ENCODE assay signal across 1 cellular context in the genomic region with DNA sequence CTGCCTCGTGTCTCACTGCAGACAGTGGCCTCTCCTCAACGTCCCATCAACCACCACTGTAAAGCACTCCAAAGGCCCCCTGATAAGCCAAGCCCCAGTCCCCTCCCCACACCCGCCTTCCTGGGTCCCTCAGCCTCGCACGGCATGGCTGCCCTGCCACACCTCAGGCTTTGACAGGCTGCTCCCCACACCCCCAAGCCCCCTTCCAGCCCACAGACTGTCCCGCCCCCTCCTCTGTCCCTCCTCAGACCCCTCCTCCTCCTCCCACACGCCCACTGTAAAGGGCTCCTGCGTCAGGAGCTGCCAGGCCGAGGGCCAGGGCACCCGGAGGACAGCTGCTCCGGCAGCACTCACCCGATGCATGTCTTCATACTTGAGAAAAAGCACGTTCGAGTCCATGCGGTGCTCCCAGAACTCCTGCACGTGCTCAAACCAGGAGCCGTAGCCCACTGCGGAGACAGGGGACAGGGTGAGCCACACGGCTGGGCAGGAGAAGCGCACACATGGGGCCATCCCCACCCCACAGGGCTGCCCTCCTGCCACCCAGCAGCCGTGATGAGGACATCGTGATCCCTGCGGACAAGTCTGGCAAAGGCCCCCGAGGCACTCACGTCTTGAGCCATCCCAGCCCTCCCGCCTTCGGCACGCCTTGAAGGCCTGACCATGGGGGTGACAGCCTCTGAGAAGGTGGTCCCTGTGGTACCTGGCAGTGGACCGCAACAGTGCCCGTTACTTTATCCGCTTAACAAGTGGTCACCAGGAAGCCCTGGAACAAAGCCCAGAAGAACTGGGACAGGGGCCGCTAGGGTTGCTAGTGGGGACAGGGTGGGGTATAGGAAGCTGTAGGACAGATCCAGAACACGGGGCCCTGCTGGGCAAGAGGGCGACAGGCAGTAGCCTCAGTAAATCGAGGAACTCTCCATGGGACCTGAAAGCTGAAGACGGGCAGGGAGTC.
TF ChIP-seq lines count a peak whose summit lies in the region.

No MANE protein-coding gene starts in this region.

TF ChIP-seq in GM23338, 12 proteins besides CTCF, POLR2A, EP300 and RAD21 (continued from another document):
- TF ChIP-seq, protein P1, sequence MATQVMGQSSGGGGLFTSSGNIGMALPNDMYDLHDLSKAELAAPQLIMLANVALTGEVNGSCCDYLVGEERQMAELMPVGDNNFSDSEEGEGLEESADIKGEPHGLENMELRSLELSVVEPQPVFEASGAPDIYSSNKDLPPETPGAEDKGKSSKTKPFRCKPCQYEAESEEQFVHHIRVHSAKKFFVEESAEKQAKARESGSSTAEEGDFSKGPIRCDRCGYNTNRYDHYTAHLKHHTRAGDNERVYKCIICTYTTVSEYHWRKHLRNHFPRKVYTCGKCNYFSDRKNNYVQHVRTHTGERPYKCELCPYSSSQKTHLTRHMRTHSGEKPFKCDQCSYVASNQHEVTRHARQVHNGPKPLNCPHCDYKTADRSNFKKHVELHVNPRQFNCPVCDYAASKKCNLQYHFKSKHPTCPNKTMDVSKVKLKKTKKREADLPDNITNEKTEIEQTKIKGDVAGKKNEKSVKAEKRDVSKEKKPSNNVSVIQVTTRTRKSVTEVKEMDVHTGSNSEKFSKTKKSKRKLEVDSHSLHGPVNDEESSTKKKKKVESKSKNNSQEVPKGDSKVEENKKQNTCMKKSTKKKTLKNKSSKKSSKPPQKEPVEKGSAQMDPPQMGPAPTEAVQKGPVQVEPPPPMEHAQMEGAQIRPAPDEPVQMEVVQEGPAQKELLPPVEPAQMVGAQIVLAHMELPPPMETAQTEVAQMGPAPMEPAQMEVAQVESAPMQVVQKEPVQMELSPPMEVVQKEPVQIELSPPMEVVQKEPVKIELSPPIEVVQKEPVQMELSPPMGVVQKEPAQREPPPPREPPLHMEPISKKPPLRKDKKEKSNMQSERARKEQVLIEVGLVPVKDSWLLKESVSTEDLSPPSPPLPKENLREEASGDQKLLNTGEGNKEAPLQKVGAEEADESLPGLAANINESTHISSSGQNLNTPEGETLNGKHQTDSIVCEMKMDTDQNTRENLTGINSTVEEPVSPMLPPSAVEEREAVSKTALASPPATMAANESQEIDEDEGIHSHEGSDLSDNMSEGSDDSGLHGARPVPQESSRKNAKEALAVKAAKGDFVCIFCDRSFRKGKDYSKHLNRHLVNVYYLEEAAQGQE (IDR thresholded peaks at IDR 0.05; ENCODE audit: unreplicated experiment) = no peak
- TF ChIP-seq CREB1 (CRISPR knock-in tag; IDR thresholded peaks at IDR 0.05; ENCODE audit: low read depth) (no peak), POLR2AphosphoS5 (IDR thresholded peaks at IDR 0.05; ENCODE audit: low read depth) (no peak), STAT1 (IDR thresholded peaks at IDR 0.05; ENCODE audit: unreplicated experiment) (no peak), EZH2 (IDR thresholded peaks at IDR 0.05; ENCODE audit: low read depth, unreplicated experiment) (no peak), ZNF331 (CRISPR knock-in tag; IDR thresholded peaks at IDR 0.05; ENCODE audit: low read depth) (no peak), ZNF114 (CRISPR knock-in tag; IDR thresholded peaks at IDR 0.05) (no peak), NANOG (IDR thresholded peaks at IDR 0.05; ENCODE audit: borderline replicate concordance) (no peak)
- TF ChIP-seq, protein P2, sequence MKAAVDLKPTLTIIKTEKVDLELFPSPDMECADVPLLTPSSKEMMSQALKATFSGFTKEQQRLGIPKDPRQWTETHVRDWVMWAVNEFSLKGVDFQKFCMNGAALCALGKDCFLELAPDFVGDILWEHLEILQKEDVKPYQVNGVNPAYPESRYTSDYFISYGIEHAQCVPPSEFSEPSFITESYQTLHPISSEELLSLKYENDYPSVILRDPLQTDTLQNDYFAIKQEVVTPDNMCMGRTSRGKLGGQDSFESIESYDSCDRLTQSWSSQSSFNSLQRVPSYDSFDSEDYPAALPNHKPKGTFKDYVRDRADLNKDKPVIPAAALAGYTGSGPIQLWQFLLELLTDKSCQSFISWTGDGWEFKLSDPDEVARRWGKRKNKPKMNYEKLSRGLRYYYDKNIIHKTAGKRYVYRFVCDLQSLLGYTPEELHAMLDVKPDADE (IDR thresholded peaks at IDR 0.05) = no peak
